ENCODE assay signal across 8 cellular contexts in genomic region chr3:190513409-190514162, GRCh38. TPM values are rescaled to one million over a fixed set of nuclear protein-coding genes. Genes with fewer than 3 reads are reported as not detected.
A peak's percentile ranks its signal among the peaks of the same experiment; 100 is the strongest.
DNase-seq lines count a peak whose midpoint lies in the region; ATAC-seq, FAIRE-seq and TF ChIP-seq lines count a peak whose summit lies in the region.

IL1RAP (plus strand) TSS chr3:190514085; CDS start chr3:190564290, 50,205 bp downstream.

- H3K36me3 ChIP-seq in mucosa of stomach (ENCODE audit: control insufficient read depth, insufficient read depth, low read length) = no peaks in the 10 kb centered on the region

- H3K4me1 Mint-ChIP-seq in Calu3 (ENCODE audit: low read depth, unreplicated experiment) = peaks cover 38% of the 10 kb centered on the region

- intact Hi-C loops in Calu3 (cut with micrococcal nuclease; ENCODE audit: unreplicated experiment) = loop anchor here (5.0 kb wide), 1 partner anchor 1566 kb away; no protein-coding TSS in a partner anchor

- peak within 1 kb of the TSS; percentile 84 for H3K9ac ChIP-seq in mucosa of stomach (ENCODE audit: low read length)

- H3K9me3 ChIP-seq in mucosa of stomach (ENCODE audit: control insufficient read depth, low read length) = no peaks in the 10 kb centered on the region

- FAIRE-seq in HTR-8/SVneo (lab: Jason Lieb, UNC) = peak; percentile 93

- peaks cover 4% of the 10 kb centered on the region for H3K4me1 ChIP-seq in mucosa of stomach (ENCODE audit: control insufficient read depth, insufficient read depth, low read length)

- BruUV-seq in Calu3 (replicated peaks; lab: Mats Ljungman, UMichigan) = TSS peak; percentile 10

- peak within 1 kb of the TSS; percentile 90 for H3K27ac Mint-ChIP-seq in Calu3 (ENCODE audit: unreplicated experiment)

- H3K4me3 ChIP-seq in epithelial cell of proximal tubule (ENCODE audit: low read depth, low read length) (peak within 1 kb of the TSS; percentile 90), mucosa of stomach (ENCODE audit: low read length) (peak within 1 kb of the TSS; percentile 75)

- H3K9me3 Mint-ChIP-seq in Calu3 (ENCODE audit: low read depth, unreplicated experiment) = peaks cover 2% of the 10 kb centered on the region

- DNase-seq in Calu3 (peak; percentile 98), HTR-8/SVneo (ENCODE audit: insufficient read length, low spot score) (peak; percentile 81), OCI-M2 (lab: John Stamatoyannopoulos, UW; ENCODE audit: unreplicated experiment) (peak; percentile 30), activated T-cell treated with anti-CD3 and anti-CD28 coated beads for 48 hours (ENCODE audit: low read depth) (peak; percentile 87), epithelial cell of proximal tubule (ENCODE audit: low read depth) (peak; percentile 59)
- peak; percentile 87 for DNase-seq in stimulated activated CD8-positive, alpha-beta memory T cell treated with anti-CD3 and anti-CD28 coated beads, Interleukin-4, amount 100 ng/mL, for 48 hours

- peaks cover 59% of the 10 kb centered on the region for H3K36me3 Mint-ChIP-seq in Calu3 (ENCODE audit: insufficient read depth, unreplicated experiment)

- no peaks in the 10 kb centered on the region for H3K27me3 ChIP-seq in mucosa of stomach (ENCODE audit: control insufficient read depth, insufficient read depth, low read length)

- no peaks in the 10 kb centered on the region for H3K27me3 Mint-ChIP-seq in Calu3 (ENCODE audit: unreplicated experiment)

- CTCF ChIA-PET in Calu3 (lab: Charles Lee) = interaction anchor here (0.7 to 4.8 kb wide), 19 partner anchors 9 to 552 kb away, joined by 3 to 27 read pairs (median 5); partner anchors contain the start of gene CLDN1

- peak; percentile 92 for TF ChIP-seq CTCF in Calu3 (IDR thresholded peaks at IDR 0.05; ENCODE audit: unreplicated experiment)
- TF ChIP-seq CTCF in epithelial cell of proximal tubule (conservative IDR thresholded peaks at IDR 0.05; ENCODE audit: low read depth, low read length) = peak; percentile 45

- ATAC-seq in GM21381 (IDR thresholded peaks at IDR 0.05; ENCODE audit: unreplicated experiment) = peak; percentile 99

- peak within 1 kb of the TSS; percentile 90 for H3K4me3 Mint-ChIP-seq in Calu3 (ENCODE audit: low read depth, unreplicated experiment)

RNA-seq across cellular contexts. Expression of gene IL1RAP, which starts in this region (rescaled TPM):
- 186 and 239 TPM in 2 replicates for total RNA-seq in Calu3 (2022)
- total RNA-seq in epithelial cell of proximal tubule = 4.4 and 7.7 TPM in 2 replicates

Comparison
In these comparisons a context has a peak if more than half of its experiments do, and no peak if none do; other contexts are left out.
1. Peak in every context shown above with its lines: DNase-seq, ATAC-seq and H3K4me3 ChIP-seq.
2. RNA of gene IL1RAP (total RNA-seq): 186 to 239 TPM in Calu3; 4.4 to 7.7 TPM in epithelial cell of proximal tubule; every median in the first group is over 10 times any median in the second.
3. DNase-seq: peak in every context shown above with its lines; median percentile 98 in Calu3; 87 in activated T-cell treated with anti-CD3 and anti-CD28 coated beads for 48 hours; 87 in stimulated activated CD8-positive, alpha-beta memory T cell treated with anti-CD3 and anti-CD28 coated beads, Interleukin-4, amount 100 ng/mL, for 48 hours; 81 in HTR-8/SVneo; 59 in epithelial cell of proximal tubule; 30 in OCI-M2.